In genomic region chr19:47512948-47513319, GRCh38 we compare ENCODE assay signal across 8 cellular contexts. TPM values are rescaled to one million over a fixed set of nuclear protein-coding genes. Genes with fewer than 3 reads are reported as not detected.
DNase-seq lines count a peak whose midpoint lies in the region; FAIRE-seq and TF ChIP-seq lines count a peak whose summit lies in the region.

No MANE protein-coding gene starts in this region.

- no peaks in the 10 kb centered on the region for H3K9me3 Mint-ChIP-seq in T-helper 2 cell treated with Interferon-gamma antibody and Interleukin-4, amounts not matched to agents 5 μg/mL and 100 μg/mL, for 36 hours
- H3K9me3 Mint-ChIP-seq in activated T-helper 2 cell treated with anti-CD3 and anti-CD28 coated beads, Interferon-gamma antibody, Interleukin-2, Interleukin-4, amounts not matched to agents 10 μg/mL and 5 μg/mL and 100 μg/mL, durations not matched to agents 14 hours and 24 hours and 36 hours = no peaks in the 10 kb centered on the region

- no peak overlapping the region for H2AFZ ChIP-seq in keratinocyte (ENCODE audit: control insufficient read depth, low read length)

- intact Hi-C loops in activated T-helper 2 cell treated with anti-CD3 and anti-CD28 coated beads, Interferon-gamma antibody, Interleukin-2, Interleukin-4, amounts not matched to agents 10 μg/mL and 5 μg/mL and 100 μg/mL, durations not matched to agents 14 hours and 24 hours and 36 hours (cut with micrococcal nuclease) = no loop called here
- intact Hi-C loops in stomach (cut with DNase I; ENCODE audit: low total_unique reads) = no loop called here

- H3K79me2 ChIP-seq in keratinocyte (ENCODE audit: control insufficient read depth, insufficient read depth, low read length) = peaks cover 60% of the 10 kb centered on the region

- H3K9me3 ChIP-seq in keratinocyte (ENCODE audit: control insufficient read depth, low read depth, low read length) (no peaks in the 10 kb centered on the region), stomach (no peaks in the 10 kb centered on the region)

- no peak for FAIRE-seq in keratinocyte (lab: Jason Lieb, UNC)

- H3K4me1 ChIP-seq in keratinocyte (ENCODE audit: control insufficient read depth, extremely low read depth, insufficient read depth, low read length) (peaks cover 49% of the 10 kb centered on the region), stomach (peaks cover 62 to 70% (median 68%) of the 10 kb centered on the region in 4 donors)

- no peak for TF ChIP-seq EP300 in stomach (IDR thresholded peaks at IDR 0.05)

- H3K4me3 ChIP-seq in keratinocyte (ENCODE audit: control insufficient read depth in 2 of 3, extremely low read depth in 1 of 3, insufficient read depth in 2 of 3, low read depth in 1 of 3, low read length in 3 of 3) (peak overlapping the region; percentile 87 to 97 (median 96)), stomach (peak overlapping the region; percentile 73 to 93 (median 84))

- H3K27ac Mint-ChIP-seq in T-helper 2 cell treated with Interferon-gamma antibody and Interleukin-4, amounts not matched to agents 5 μg/mL and 100 μg/mL, for 36 hours = peak overlapping the region; percentile 77
- peak overlapping the region; percentile 67 for H3K27ac Mint-ChIP-seq in activated T-helper 2 cell treated with anti-CD3 and anti-CD28 coated beads, Interferon-gamma antibody, Interleukin-2, Interleukin-4, amounts not matched to agents 10 μg/mL and 5 μg/mL and 100 μg/mL, durations not matched to agents 14 hours and 24 hours and 36 hours

- no peaks in the 10 kb centered on the region for H4K20me1 ChIP-seq in keratinocyte (ENCODE audit: control insufficient read depth, extremely low read depth, insufficient read depth, low read length)

- peak overlapping the region; percentile 91 for H3K4me2 ChIP-seq in keratinocyte (ENCODE audit: control insufficient read depth, extremely low read depth, insufficient read depth, low read depth, low read length)

- no peaks in the 10 kb centered on the region for H3K27me3 Mint-ChIP-seq in T-helper 2 cell treated with Interferon-gamma antibody and Interleukin-4, amounts not matched to agents 5 μg/mL and 100 μg/mL, for 36 hours (ENCODE audit: low read depth)
- H3K27me3 Mint-ChIP-seq in activated T-helper 2 cell treated with anti-CD3 and anti-CD28 coated beads, Interferon-gamma antibody, Interleukin-2, Interleukin-4, amounts not matched to agents 10 μg/mL and 5 μg/mL and 100 μg/mL, durations not matched to agents 14 hours and 24 hours and 36 hours (ENCODE audit: low read depth) = no peaks in the 10 kb centered on the region

- H3K9me1 ChIP-seq in keratinocyte (ENCODE audit: control insufficient read depth, extremely low read depth, insufficient read depth, low read length) = peaks cover 2% of the 10 kb centered on the region

- 25 to 51% (median 34%) methylated on average over 8 of the region's 8 CpGs for WGBS in stomach, 5 donors

- H3K27ac ChIP-seq in keratinocyte (ENCODE audit: control insufficient read depth, insufficient read depth, low read length) = peak overlapping the region; percentile 59
- peak overlapping the region; percentile 82 to 99 (median 98) for H3K27ac ChIP-seq in stomach

- peaks cover 39% of the 10 kb centered on the region for H3K4me1 Mint-ChIP-seq in T-helper 2 cell treated with Interferon-gamma antibody and Interleukin-4, amounts not matched to agents 5 μg/mL and 100 μg/mL, for 36 hours (ENCODE audit: low read depth)
- H3K4me1 Mint-ChIP-seq in activated T-helper 2 cell treated with anti-CD3 and anti-CD28 coated beads, Interferon-gamma antibody, Interleukin-2, Interleukin-4, amounts not matched to agents 10 μg/mL and 5 μg/mL and 100 μg/mL, durations not matched to agents 14 hours and 24 hours and 36 hours (ENCODE audit: low read depth) = peaks cover 47% of the 10 kb centered on the region

- DNase-seq in T-helper 2 cell treated with Interferon-gamma antibody and Interleukin-4, amounts not matched to agents 5 μg/mL and 100 μg/mL, for 36 hours (ENCODE audit: low spot score) = no peak
- no peak for DNase-seq in T-helper 2 cell
- DNase-seq in activated T-helper 2 cell treated with anti-CD3 and anti-CD28 coated beads, Interferon-gamma antibody, Interleukin-2, Interleukin-4, amounts not matched to agents 10 μg/mL and 5 μg/mL and 100 μg/mL, durations not matched to agents 14 hours and 24 hours and 36 hours (ENCODE audit: low spot score) = no peak
- DNase-seq in keratinocyte (ENCODE audit: low read depth, low spot score) = no peak
- DNase-seq in stomach = no peak
- no peak for DNase-seq in Ammon's horn (ENCODE audit: low spot score)
- no peak for DNase-seq in ecto neural progenitor cell (ENCODE audit: low spot score)
- no peak for DNase-seq in pons (ENCODE audit: low spot score)

- H3K27me3 ChIP-seq in keratinocyte (ENCODE audit: control insufficient read depth, extremely low read depth, insufficient read depth, low read length) = no peaks in the 10 kb centered on the region
- no peaks in the 10 kb centered on the region for H3K27me3 ChIP-seq in stomach

- H3K36me3 Mint-ChIP-seq in T-helper 2 cell treated with Interferon-gamma antibody and Interleukin-4, amounts not matched to agents 5 μg/mL and 100 μg/mL, for 36 hours (ENCODE audit: low read depth) = peaks cover 6% of the 10 kb centered on the region
- peaks cover 5% of the 10 kb centered on the region for H3K36me3 Mint-ChIP-seq in activated T-helper 2 cell treated with anti-CD3 and anti-CD28 coated beads, Interferon-gamma antibody, Interleukin-2, Interleukin-4, amounts not matched to agents 10 μg/mL and 5 μg/mL and 100 μg/mL, durations not matched to agents 14 hours and 24 hours and 36 hours (ENCODE audit: low read depth)

- no peak for TF ChIP-seq POLR2A in stomach (IDR thresholded peaks at IDR 0.05)

- H3K36me3 ChIP-seq in keratinocyte (ENCODE audit: control insufficient read depth in 2 of 2, extremely low read depth in 1 of 2, insufficient read depth in 2 of 2, low read length in 2 of 2) (no peaks in the 10 kb centered on the region), stomach (peaks cover 0 to 6% (median 2%) of the 10 kb centered on the region in 4 donors)

- H3K4me3 Mint-ChIP-seq in T-helper 2 cell treated with Interferon-gamma antibody and Interleukin-4, amounts not matched to agents 5 μg/mL and 100 μg/mL, for 36 hours = peak overlapping the region; percentile 98
- peak overlapping the region; percentile 96 for H3K4me3 Mint-ChIP-seq in activated T-helper 2 cell treated with anti-CD3 and anti-CD28 coated beads, Interferon-gamma antibody, Interleukin-2, Interleukin-4, amounts not matched to agents 10 μg/mL and 5 μg/mL and 100 μg/mL, durations not matched to agents 14 hours and 24 hours and 36 hours (ENCODE audit: low read depth)

- H3K9ac ChIP-seq in keratinocyte (ENCODE audit: control insufficient read depth, extremely low read depth, insufficient read depth, low read length) = peak overlapping the region; percentile 99

- TF ChIP-seq CTCF in keratinocyte (optimal IDR thresholded peaks at IDR 0.05 in 1 of 3, IDR thresholded peaks at IDR 0.05 in 1 of 3, conservative IDR thresholded peaks at IDR 0.05 in 1 of 3; ENCODE audit: extremely low read depth in 1 of 3, insufficient read depth in 2 of 3, low read length in 3 of 3) (no peak), stomach (IDR thresholded peaks at IDR 0.05) (no peak)

- dilution Hi-C loops in keratinocyte (cut with MboI; ENCODE audit: extremely low pct_ligation_motif_present, low sequenced_read_pairs) = no loop called here

RNA-seq across cellular contexts. Expression of gene NAPA, which starts 1.9 kb away (rescaled TPM):
- 56.9 and 60.1 TPM in 2 replicates for total RNA-seq in activated T-helper 2 cell treated with anti-CD3 and anti-CD28 coated beads, Interferon-gamma antibody, Interleukin-2, Interleukin-4, amounts not matched to agents 10 μg/mL and 5 μg/mL and 100 μg/mL, durations not matched to agents 14 hours and 24 hours and 36 hours
- polyA plus RNA-seq in keratinocyte (89.0 to 109 TPM (median 99.8 TPM) in 3 replicates), stomach (100 to 1,000 TPM in 2 of 3 donors, 10 to 100 TPM in 1; 91.1 to 107 (median 105) TPM)
- 46.1 TPM for polyA plus RNA-seq in keratinocyte (2011; ENCODE audit: low read depth)
- polyA plus RNA-seq in keratinocyte (2011; cell fraction: cytosol; rRNA removed) = 92.6 and 132 TPM in 2 replicates
- 83.4 and 109 TPM in 2 replicates for polyA plus RNA-seq in keratinocyte (2011; cell fraction: nucleus; rRNA removed)
- polyA plus RNA-seq in keratinocyte (2012; ENCODE audit: low replicate concordance) = 80.8 and 130 TPM in 2 replicates
- polyA minus RNA-seq in keratinocyte = 118 to 256 TPM (median 164 TPM) in 3 replicates
- polyA minus RNA-seq in keratinocyte (2011; cell fraction: cytosol; rRNA and poly(A)+ RNA removed) = 175 TPM
- polyA minus RNA-seq in keratinocyte (2011; cell fraction: nucleus; rRNA and poly(A)+ RNA removed) = 56.7 and 65.0 TPM in 2 replicates
- 100 to 1,000 TPM in 3 of 5 donors, 10 to 100 TPM in 2; 46.1 to 170 (median 139) TPM for total RNA-seq in stomach

RNA-seq across cellular contexts. Expression of gene KPTN, which starts 28.9 kb away (rescaled TPM):
- 9.6 and 11.3 TPM in 2 replicates for total RNA-seq in activated T-helper 2 cell treated with anti-CD3 and anti-CD28 coated beads, Interferon-gamma antibody, Interleukin-2, Interleukin-4, amounts not matched to agents 10 μg/mL and 5 μg/mL and 100 μg/mL, durations not matched to agents 14 hours and 24 hours and 36 hours
- polyA plus RNA-seq in keratinocyte = 7.0 to 10.2 TPM (median 7.3 TPM) in 3 replicates
- polyA plus RNA-seq in keratinocyte (2011; ENCODE audit: low read depth) = 4.0 TPM
- 4.4 and 5.9 TPM in 2 replicates for polyA plus RNA-seq in keratinocyte (2011; cell fraction: cytosol; rRNA removed)
- 19.2 and 21.7 TPM in 2 replicates for polyA plus RNA-seq in keratinocyte (2011; cell fraction: nucleus; rRNA removed)
- polyA plus RNA-seq in keratinocyte (2012; ENCODE audit: low replicate concordance) = 7.0 and 8.9 TPM in 2 replicates
- polyA minus RNA-seq in keratinocyte = 5.8 to 11.3 TPM (median 6.8 TPM) in 3 replicates
- 6.7 TPM for polyA minus RNA-seq in keratinocyte (2011; cell fraction: cytosol; rRNA and poly(A)+ RNA removed)
- 4.5 and 5.8 TPM in 2 replicates for polyA minus RNA-seq in keratinocyte (2011; cell fraction: nucleus; rRNA and poly(A)+ RNA removed)
- total RNA-seq in stomach = 10 to 100 TPM in 3 of 5 donors, 1 to 10 TPM in 2; 3.2 to 28.0 (median 18.3) TPM
- polyA plus RNA-seq in stomach = 10 to 100 TPM in 2 of 3 donors, 1 to 10 TPM in 1; 6.4 to 23.4 (median 21.5) TPM

RNA-seq across cellular contexts. Expression of gene SLC8A2, which starts 41.2 kb away (rescaled TPM):
- total RNA-seq in activated T-helper 2 cell treated with anti-CD3 and anti-CD28 coated beads, Interferon-gamma antibody, Interleukin-2, Interleukin-4, amounts not matched to agents 10 μg/mL and 5 μg/mL and 100 μg/mL, durations not matched to agents 14 hours and 24 hours and 36 hours = not detected in 2 replicates
- 0.03 to 0.17 TPM (median 0.04 TPM) in 3 replicates for polyA plus RNA-seq in keratinocyte
- 0.44 TPM for polyA plus RNA-seq in keratinocyte (2011; ENCODE audit: low read depth)
- polyA plus RNA-seq in keratinocyte (2011; cell fraction: cytosol; rRNA removed) = 0.06 and 0.15 TPM in 2 replicates
- 0.41 and 0.45 TPM in 2 replicates for polyA plus RNA-seq in keratinocyte (2011; cell fraction: nucleus; rRNA removed)
- 0.14 and 0.28 TPM in 2 replicates for polyA plus RNA-seq in keratinocyte (2012; ENCODE audit: low replicate concordance)
- polyA minus RNA-seq in keratinocyte = 0.07 to 1.3 TPM in 2 of 3 replicates, not detected in the other
- polyA minus RNA-seq in keratinocyte (2011; cell fraction: cytosol; rRNA and poly(A)+ RNA removed) = 0.58 TPM
- polyA minus RNA-seq in keratinocyte (2011; cell fraction: nucleus; rRNA and poly(A)+ RNA removed) = 0.21 TPM in 1 of 2 replicates, not detected in the other
- 10 to 100 TPM in 1 of 5 donors, 1 to 10 TPM in 3, under 1 TPM in 1; 0.73 to 17.9 (median 6.4) TPM for total RNA-seq in stomach
- polyA plus RNA-seq in stomach = under 1 TPM; 0.12 to 0.60 (median 0.46) TPM
